1 cellular context compared by ENCODE assay signal in the genomic region with DNA sequence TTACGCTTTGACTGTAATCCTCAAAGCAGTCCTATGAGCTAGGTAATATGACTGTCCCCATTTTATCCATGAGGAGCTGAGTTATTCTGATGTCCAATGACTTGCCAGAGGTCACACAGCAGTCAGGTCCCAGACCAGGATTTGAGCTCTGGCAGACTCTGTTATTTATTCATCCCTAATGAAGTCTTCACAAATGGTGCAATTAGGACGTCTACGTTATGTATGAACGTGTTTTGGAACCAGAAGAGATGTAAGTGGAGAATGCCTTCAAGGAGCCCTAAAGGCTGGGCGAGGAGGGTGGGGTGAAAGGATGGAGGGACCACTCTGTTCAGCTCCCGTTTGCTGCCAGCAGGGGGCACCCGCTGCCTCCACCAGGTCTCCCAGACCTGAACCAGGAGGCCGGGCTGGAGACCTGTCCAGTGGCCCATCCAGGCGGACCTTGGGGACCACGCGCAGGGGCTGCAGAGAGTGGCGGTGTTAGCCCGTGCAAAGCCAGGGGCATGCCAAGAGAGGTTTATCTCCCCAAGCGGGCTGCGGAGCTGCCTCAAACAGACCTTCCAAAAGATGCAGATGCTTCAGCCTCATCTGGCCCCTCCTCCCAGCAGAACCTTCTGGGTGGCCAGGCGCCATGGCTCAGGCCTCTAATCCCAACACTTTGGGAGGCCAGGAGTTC.
TF ChIP-seq lines count a peak whose summit lies in the region.

No MANE protein-coding gene starts in this region.

TF ChIP-seq in HepG2, 621 proteins besides CTCF, POLR2A, EP300 and RAD21 (continued from another document and continues in another):
- TF ChIP-seq, protein P1, sequence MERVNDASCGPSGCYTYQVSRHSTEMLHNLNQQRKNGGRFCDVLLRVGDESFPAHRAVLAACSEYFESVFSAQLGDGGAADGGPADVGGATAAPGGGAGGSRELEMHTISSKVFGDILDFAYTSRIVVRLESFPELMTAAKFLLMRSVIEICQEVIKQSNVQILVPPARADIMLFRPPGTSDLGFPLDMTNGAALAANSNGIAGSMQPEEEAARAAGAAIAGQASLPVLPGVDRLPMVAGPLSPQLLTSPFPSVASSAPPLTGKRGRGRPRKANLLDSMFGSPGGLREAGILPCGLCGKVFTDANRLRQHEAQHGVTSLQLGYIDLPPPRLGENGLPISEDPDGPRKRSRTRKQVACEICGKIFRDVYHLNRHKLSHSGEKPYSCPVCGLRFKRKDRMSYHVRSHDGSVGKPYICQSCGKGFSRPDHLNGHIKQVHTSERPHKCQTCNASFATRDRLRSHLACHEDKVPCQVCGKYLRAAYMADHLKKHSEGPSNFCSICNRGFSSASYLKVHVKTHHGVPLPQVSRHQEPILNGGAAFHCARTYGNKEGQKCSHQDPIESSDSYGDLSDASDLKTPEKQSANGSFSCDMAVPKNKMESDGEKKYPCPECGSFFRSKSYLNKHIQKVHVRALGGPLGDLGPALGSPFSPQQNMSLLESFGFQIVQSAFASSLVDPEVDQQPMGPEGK (CRISPR knock-in tag; IDR thresholded peaks at IDR 0.05) = no peak
- TF ChIP-seq, protein P2, sequence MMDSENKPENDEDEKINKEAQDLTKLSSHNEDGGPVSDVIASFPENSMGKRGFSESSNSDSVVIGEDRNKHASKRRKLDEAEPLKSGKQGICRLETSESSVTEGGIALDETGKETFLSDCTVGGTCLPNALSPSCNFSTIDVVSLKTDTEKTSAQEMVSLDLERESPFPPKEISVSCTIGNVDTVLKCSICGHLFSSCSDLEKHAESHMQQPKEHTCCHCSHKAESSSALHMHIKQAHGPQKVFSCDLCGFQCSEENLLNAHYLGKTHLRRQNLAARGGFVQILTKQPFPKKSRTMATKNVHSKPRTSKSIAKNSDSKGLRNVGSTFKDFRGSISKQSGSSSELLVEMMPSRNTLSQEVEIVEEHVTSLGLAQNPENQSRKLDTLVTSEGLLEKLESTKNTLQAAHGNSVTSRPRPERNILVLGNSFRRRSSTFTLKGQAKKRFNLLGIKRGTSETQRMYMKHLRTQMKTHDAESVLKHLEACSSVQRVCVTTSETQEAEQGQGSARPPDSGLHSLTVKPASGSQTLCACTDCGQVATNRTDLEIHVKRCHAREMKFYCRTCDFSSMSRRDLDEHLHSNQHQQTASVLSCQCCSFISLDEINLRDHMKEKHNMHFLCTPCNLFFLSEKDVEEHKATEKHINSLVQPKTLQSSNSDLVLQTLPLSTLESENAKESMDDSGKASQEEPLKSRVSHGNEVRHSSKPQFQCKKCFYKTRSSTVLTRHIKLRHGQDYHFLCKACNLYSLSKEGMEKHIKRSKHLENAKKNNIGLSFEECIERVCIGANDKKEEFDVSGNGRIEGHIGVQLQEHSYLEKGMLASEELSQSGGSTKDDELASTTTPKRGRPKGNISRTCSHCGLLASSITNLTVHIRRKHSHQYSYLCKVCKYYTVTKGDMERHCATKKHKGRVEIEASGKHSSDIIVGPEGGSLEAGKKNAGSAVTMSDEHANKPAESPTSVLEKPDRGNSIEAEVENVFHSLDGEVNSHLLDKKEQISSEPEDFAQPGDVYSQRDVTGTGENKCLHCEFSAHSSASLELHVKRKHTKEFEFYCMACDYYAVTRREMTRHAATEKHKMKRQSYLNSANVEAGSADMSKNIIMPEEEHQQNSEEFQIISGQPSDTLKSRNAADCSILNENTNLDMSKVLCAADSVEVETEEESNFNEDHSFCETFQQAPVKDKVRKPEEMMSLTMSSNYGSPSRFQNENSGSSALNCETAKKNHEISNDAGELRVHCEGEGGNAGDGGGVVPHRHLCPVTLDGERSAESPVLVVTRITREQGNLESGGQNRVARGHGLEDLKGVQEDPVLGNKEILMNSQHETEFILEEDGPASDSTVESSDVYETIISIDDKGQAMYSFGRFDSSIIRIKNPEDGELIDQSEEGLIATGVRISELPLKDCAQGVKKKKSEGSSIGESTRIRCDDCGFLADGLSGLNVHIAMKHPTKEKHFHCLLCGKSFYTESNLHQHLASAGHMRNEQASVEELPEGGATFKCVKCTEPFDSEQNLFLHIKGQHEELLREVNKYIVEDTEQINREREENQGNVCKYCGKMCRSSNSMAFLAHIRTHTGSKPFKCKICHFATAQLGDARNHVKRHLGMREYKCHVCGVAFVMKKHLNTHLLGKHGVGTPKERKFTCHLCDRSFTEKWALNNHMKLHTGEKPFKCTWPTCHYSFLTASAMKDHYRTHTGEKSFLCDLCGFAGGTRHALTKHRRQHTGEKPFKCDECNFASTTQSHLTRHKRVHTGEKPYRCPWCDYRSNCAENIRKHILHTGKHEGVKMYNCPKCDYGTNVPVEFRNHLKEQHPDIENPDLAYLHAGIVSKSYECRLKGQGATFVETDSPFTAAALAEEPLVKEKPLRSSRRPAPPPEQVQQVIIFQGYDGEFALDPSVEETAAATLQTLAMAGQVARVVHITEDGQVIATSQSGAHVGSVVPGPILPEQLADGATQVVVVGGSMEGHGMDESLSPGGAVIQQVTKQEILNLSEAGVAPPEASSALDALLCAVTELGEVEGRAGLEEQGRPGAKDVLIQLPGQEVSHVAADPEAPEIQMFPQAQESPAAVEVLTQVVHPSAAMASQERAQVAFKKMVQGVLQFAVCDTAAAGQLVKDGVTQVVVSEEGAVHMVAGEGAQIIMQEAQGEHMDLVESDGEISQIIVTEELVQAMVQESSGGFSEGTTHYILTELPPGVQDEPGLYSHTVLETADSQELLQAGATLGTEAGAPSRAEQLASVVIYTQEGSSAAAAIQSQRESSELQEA (CRISPR knock-in tag; IDR thresholded peaks at IDR 0.05; ENCODE audit: not compliant biosample characterization) = peak; percentile 72
- TF ChIP-seq ZFP1 (CRISPR knock-in tag; IDR thresholded peaks at IDR 0.05) = no peak
- TF ChIP-seq ZNF441 (CRISPR knock-in tag; IDR thresholded peaks at IDR 0.05; ENCODE audit: borderline replicate concordance) = no peak
- TF ChIP-seq NPAS2 (CRISPR knock-in tag; IDR thresholded peaks at IDR 0.05; ENCODE audit: borderline replicate concordance) = no peak
- TF ChIP-seq ZNF737 (CRISPR knock-in tag; IDR thresholded peaks at IDR 0.05; ENCODE audit: borderline replicate concordance) = no peak
- TF ChIP-seq, protein P3, sequence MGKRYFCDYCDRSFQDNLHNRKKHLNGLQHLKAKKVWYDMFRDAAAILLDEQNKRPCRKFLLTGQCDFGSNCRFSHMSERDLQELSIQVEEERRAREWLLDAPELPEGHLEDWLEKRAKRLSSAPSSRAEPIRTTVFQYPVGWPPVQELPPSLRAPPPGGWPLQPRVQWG (CRISPR knock-in tag; IDR thresholded peaks at IDR 0.05; ENCODE audit: borderline replicate concordance, low read depth) = no peak
- TF ChIP-seq, protein P4, sequence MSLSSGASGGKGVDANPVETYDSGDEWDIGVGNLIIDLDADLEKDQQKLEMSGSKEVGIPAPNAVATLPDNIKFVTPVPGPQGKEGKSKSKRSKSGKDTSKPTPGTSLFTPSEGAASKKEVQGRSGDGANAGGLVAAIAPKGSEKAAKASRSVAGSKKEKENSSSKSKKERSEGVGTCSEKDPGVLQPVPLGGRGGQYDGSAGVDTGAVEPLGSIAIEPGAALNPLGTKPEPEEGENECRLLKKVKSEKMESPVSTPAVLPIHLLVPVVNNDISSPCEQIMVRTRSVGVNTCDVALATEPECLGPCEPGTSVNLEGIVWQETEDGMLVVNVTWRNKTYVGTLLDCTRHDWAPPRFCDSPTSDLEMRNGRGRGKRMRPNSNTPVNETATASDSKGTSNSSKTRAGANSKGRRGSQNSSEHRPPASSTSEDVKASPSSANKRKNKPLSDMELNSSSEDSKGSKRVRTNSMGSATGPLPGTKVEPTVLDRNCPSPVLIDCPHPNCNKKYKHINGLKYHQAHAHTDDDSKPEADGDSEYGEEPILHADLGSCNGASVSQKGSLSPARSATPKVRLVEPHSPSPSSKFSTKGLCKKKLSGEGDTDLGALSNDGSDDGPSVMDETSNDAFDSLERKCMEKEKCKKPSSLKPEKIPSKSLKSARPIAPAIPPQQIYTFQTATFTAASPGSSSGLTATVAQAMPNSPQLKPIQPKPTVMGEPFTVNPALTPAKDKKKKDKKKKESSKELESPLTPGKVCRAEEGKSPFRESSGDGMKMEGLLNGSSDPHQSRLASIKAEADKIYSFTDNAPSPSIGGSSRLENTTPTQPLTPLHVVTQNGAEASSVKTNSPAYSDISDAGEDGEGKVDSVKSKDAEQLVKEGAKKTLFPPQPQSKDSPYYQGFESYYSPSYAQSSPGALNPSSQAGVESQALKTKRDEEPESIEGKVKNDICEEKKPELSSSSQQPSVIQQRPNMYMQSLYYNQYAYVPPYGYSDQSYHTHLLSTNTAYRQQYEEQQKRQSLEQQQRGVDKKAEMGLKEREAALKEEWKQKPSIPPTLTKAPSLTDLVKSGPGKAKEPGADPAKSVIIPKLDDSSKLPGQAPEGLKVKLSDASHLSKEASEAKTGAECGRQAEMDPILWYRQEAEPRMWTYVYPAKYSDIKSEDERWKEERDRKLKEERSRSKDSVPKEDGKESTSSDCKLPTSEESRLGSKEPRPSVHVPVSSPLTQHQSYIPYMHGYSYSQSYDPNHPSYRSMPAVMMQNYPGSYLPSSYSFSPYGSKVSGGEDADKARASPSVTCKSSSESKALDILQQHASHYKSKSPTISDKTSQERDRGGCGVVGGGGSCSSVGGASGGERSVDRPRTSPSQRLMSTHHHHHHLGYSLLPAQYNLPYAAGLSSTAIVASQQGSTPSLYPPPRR (CRISPR knock-in tag; IDR thresholded peaks at IDR 0.05; ENCODE audit: borderline replicate concordance) = no peak; the same call in 1 of the 2 replicates
- no peak for TF ChIP-seq SIX1 (CRISPR knock-in tag; IDR thresholded peaks at IDR 0.05; ENCODE audit: borderline replicate concordance)
- TF ChIP-seq EED (CRISPR knock-in tag; IDR thresholded peaks at IDR 0.05) = no peak
- no peak for TF ChIP-seq ZNF224 (CRISPR knock-in tag; IDR thresholded peaks at IDR 0.05)
- TF ChIP-seq ZNF678 (CRISPR knock-in tag; IDR thresholded peaks at IDR 0.05) = no peak
- TF ChIP-seq ETV5 (CRISPR knock-in tag; IDR thresholded peaks at IDR 0.05; ENCODE audit: borderline replicate concordance) = peak; percentile 16; the same call in 1 of the 2 replicates
- TF ChIP-seq NCOR1 (IDR thresholded peaks at IDR 0.05; ENCODE audit: borderline replicate concordance, low read length) = no peak
- TF ChIP-seq WIZ (CRISPR knock-in tag; IDR thresholded peaks at IDR 0.05) = no peak
- TF ChIP-seq TAF15 (IDR thresholded peaks at IDR 0.05; ENCODE audit: low read depth, low read length, poor library complexity, severe bottlenecking) = peak; percentile 42
- TF ChIP-seq, protein P5, sequence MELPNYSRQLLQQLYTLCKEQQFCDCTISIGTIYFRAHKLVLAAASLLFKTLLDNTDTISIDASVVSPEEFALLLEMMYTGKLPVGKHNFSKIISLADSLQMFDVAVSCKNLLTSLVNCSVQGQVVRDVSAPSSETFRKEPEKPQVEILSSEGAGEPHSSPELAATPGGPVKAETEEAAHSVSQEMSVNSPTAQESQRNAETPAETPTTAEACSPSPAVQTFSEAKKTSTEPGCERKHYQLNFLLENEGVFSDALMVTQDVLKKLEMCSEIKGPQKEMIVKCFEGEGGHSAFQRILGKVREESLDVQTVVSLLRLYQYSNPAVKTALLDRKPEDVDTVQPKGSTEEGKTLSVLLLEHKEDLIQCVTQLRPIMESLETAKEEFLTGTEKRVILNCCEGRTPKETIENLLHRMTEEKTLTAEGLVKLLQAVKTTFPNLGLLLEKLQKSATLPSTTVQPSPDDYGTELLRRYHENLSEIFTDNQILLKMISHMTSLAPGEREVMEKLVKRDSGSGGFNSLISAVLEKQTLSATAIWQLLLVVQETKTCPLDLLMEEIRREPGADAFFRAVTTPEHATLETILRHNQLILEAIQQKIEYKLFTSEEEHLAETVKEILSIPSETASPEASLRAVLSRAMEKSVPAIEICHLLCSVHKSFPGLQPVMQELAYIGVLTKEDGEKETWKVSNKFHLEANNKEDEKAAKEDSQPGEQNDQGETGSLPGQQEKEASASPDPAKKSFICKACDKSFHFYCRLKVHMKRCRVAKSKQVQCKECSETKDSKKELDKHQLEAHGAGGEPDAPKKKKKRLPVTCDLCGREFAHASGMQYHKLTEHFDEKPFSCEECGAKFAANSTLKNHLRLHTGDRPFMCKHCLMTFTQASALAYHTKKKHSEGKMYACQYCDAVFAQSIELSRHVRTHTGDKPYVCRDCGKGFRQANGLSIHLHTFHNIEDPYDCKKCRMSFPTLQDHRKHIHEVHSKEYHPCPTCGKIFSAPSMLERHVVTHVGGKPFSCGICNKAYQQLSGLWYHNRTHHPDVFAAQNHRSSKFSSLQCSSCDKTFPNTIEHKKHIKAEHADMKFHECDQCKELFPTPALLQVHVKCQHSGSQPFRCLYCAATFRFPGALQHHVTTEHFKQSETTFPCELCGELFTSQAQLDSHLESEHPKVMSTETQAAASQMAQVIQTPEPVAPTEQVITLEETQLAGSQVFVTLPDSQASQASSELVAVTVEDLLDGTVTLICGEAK (IDR thresholded peaks at IDR 0.05) = no peak
- TF ChIP-seq, protein P5 (CRISPR knock-in tag; IDR thresholded peaks at IDR 0.05) = no peak
- TF ChIP-seq ZBTB7A (CRISPR knock-in tag; IDR thresholded peaks at IDR 0.05) = no peak
- TF ChIP-seq JDP2 (CRISPR knock-in tag; IDR thresholded peaks at IDR 0.05; ENCODE audit: borderline replicate concordance) = no peak
- no peak for TF ChIP-seq NR2C2 (CRISPR knock-in tag; IDR thresholded peaks at IDR 0.05; ENCODE audit: borderline replicate concordance)
- TF ChIP-seq GPN1 (CRISPR knock-in tag; IDR thresholded peaks at IDR 0.05; ENCODE audit: borderline replicate concordance) = no peak
- no peak for TF ChIP-seq ZNF382 (CRISPR knock-in tag; IDR thresholded peaks at IDR 0.05; ENCODE audit: borderline replicate concordance)
- TF ChIP-seq ZNF605 (CRISPR knock-in tag; IDR thresholded peaks at IDR 0.05) = no peak
